Comparison of ENCODE assay signal across 7 cellular contexts in genomic region chr15:80251505-80252280, GRCh38. TPM values are rescaled to one million over a fixed set of nuclear protein-coding genes. Genes with fewer than 3 reads are reported as not detected.
DNase-seq lines count a peak whose midpoint lies in the region; ATAC-seq, FAIRE-seq and TF ChIP-seq lines count a peak whose summit lies in the region.

CTXND1 (minus strand) TSS chr15:80252213; CDS start chr15:80201949, 50,264 bp downstream.

- H3K9ac ChIP-seq in keratinocyte (ENCODE audit: control insufficient read depth, extremely low read depth, insufficient read depth, low read length) = no peak within 1 kb of the TSS

- H3K27me3 ChIP-seq in adrenal gland = peaks cover 47% of the 10 kb centered on the region
- H3K27me3 ChIP-seq in keratinocyte (ENCODE audit: control insufficient read depth, extremely low read depth, insufficient read depth, low read length) = peaks cover 44% of the 10 kb centered on the region

- H3K27me3 Mint-ChIP-seq in stimulated activated naive B cell treated with anti-CD40 and anti-IgM and Interleukin-4, amounts not matched to agents 10 μg/mL and 1 μg/mL and 100 μg/mL, for 72 hours = peaks cover 55 to 77% of the 10 kb centered on the region in 2 donors

- POLR2A ChIA-PET in HEK293T (lab: Yijun Ruan, JAX) = no interaction called here

- intact Hi-C loops in adrenal gland (cut with DNase I) = no loop called here

- DNase-seq in HEK293T (ENCODE audit: extremely low spot score) (peak; percentile 48), adrenal gland (peak in 2 of 7 donors; percentile 22 to 30), keratinocyte (ENCODE audit: low read depth, low spot score) (no peak), HUDEP-2 (lab: John Stamatoyannopoulos, UW; ENCODE audit: unreplicated experiment in 76 of 76) (no peak), DMS79 (lab: John Stamatoyannopoulos, UW) (no peak)
- DNase-seq in stimulated activated naive B cell treated with anti-CD40 and anti-IgM and Interleukin-4, amounts not matched to agents 10 μg/mL and 1 μg/mL and 100 μg/mL, for 72 hours = no peak

- no peaks in the 10 kb centered on the region for H3K9me1 ChIP-seq in keratinocyte (ENCODE audit: control insufficient read depth, extremely low read depth, insufficient read depth, low read length)

- no peaks in the 10 kb centered on the region for H3K9me3 ChIP-seq in adrenal gland (replicated peaks in 1 of 3)
- no peaks in the 10 kb centered on the region for H3K9me3 ChIP-seq in keratinocyte (ENCODE audit: control insufficient read depth, low read depth, low read length)

- peak in 1 of 2 donors; percentile 22 for TF ChIP-seq POLR2A in adrenal gland (IDR thresholded peaks at IDR 0.05)

- TF ChIP-seq CTCF in adrenal gland (IDR thresholded peaks at IDR 0.05) = no peak
- no peak for TF ChIP-seq CTCF in keratinocyte (optimal IDR thresholded peaks at IDR 0.05 in 1 of 3, IDR thresholded peaks at IDR 0.05 in 1 of 3, conservative IDR thresholded peaks at IDR 0.05 in 1 of 3; ENCODE audit: extremely low read depth in 1 of 3, insufficient read depth in 2 of 3, low read length in 3 of 3)

- peak within 1 kb of the TSS; percentile 61 to 63 for H3K4me3 Mint-ChIP-seq in stimulated activated naive B cell treated with anti-CD40 and anti-IgM and Interleukin-4, amounts not matched to agents 10 μg/mL and 1 μg/mL and 100 μg/mL, for 72 hours

- CTCF ChIA-PET in HEK293T (lab: Yijun Ruan, JAX) = no interaction called here

- H3K27ac ChIP-seq in adrenal gland = peak within 1 kb of the TSS in 3 of 5 donors; percentile 64 to 87 (median 76)
- H3K27ac ChIP-seq in keratinocyte (ENCODE audit: control insufficient read depth, insufficient read depth, low read length) = no peak within 1 kb of the TSS

- no peaks in the 10 kb centered on the region for H3K79me2 ChIP-seq in keratinocyte (ENCODE audit: control insufficient read depth, insufficient read depth, low read length)

- H3K4me2 ChIP-seq in keratinocyte (ENCODE audit: control insufficient read depth, extremely low read depth, insufficient read depth, low read depth, low read length) = peak within 1 kb of the TSS; percentile 63

- ATAC-seq in stimulated activated naive B cell treated with anti-CD40 and anti-IgM and Interleukin-4, amounts not matched to agents 10 μg/mL and 1 μg/mL and 100 μg/mL, for 72 hours (replicated peaks) = peak in 1 of 2 donors; percentile 25
- ATAC-seq in GM21576 (IDR thresholded peaks at IDR 0.05; ENCODE audit: unreplicated experiment) = no peak

- dilution Hi-C loops in keratinocyte (cut with MboI; ENCODE audit: extremely low pct_ligation_motif_present, low sequenced_read_pairs) = no loop called here

- H3K4me1 ChIP-seq in adrenal gland (replicated peaks in 1 of 2) (peaks cover 0 to 13% of the 10 kb centered on the region in 2 donors), keratinocyte (ENCODE audit: control insufficient read depth, extremely low read depth, insufficient read depth, low read length) (no peaks in the 10 kb centered on the region)

- no peaks in the 10 kb centered on the region for H3K9me3 Mint-ChIP-seq in stimulated activated naive B cell treated with anti-CD40 and anti-IgM and Interleukin-4, amounts not matched to agents 10 μg/mL and 1 μg/mL and 100 μg/mL, for 72 hours

- no peaks in the 10 kb centered on the region for H3K36me3 ChIP-seq in adrenal gland (replicated peaks in 1 of 2)
- H3K36me3 ChIP-seq in keratinocyte (ENCODE audit: control insufficient read depth in 2 of 2, extremely low read depth in 1 of 2, insufficient read depth in 2 of 2, low read length in 2 of 2) = no peaks in the 10 kb centered on the region

- H4K20me1 ChIP-seq in keratinocyte (ENCODE audit: control insufficient read depth, extremely low read depth, insufficient read depth, low read length) = peaks cover 3% of the 10 kb centered on the region

- peak within 1 kb of the TSS in 2 of 4 donors; percentile 13 to 69 for H3K4me3 ChIP-seq in adrenal gland
- peak within 1 kb of the TSS in 1 of 3 experiments; percentile 17 for H3K4me3 ChIP-seq in keratinocyte (ENCODE audit: control insufficient read depth in 2 of 3, extremely low read depth in 1 of 3, insufficient read depth in 2 of 3, low read depth in 1 of 3, low read length in 3 of 3)

- no peak within 1 kb of the TSS for H3K27ac Mint-ChIP-seq in stimulated activated naive B cell treated with anti-CD40 and anti-IgM and Interleukin-4, amounts not matched to agents 10 μg/mL and 1 μg/mL and 100 μg/mL, for 72 hours

- no peak within 1 kb of the TSS for H2AFZ ChIP-seq in keratinocyte (ENCODE audit: control insufficient read depth, low read length)

- WGBS in adrenal gland, 4 donors = 0 to 2% (median 1%) methylated on average over 7 to 97 of the region's 97 CpGs

- no peak for FAIRE-seq in keratinocyte (lab: Jason Lieb, UNC)

- peaks cover 0 to 2% of the 10 kb centered on the region in 2 donors for H3K4me1 Mint-ChIP-seq in stimulated activated naive B cell treated with anti-CD40 and anti-IgM and Interleukin-4, amounts not matched to agents 10 μg/mL and 1 μg/mL and 100 μg/mL, for 72 hours

- no peaks in the 10 kb centered on the region for H3K36me3 Mint-ChIP-seq in stimulated activated naive B cell treated with anti-CD40 and anti-IgM and Interleukin-4, amounts not matched to agents 10 μg/mL and 1 μg/mL and 100 μg/mL, for 72 hours

TF ChIP-seq in HEK293T, 16 proteins besides CTCF, POLR2A, EP300 and RAD21:
- no peak for TF ChIP-seq HDGF (IDR thresholded peaks at IDR 0.05; ENCODE audit: borderline replicate concordance)
- no peak for TF ChIP-seq TARDBP (IDR thresholded peaks at IDR 0.05)
- TF ChIP-seq SP1 (IDR thresholded peaks at IDR 0.05) = no peak
- TF ChIP-seq FOXK2 (IDR thresholded peaks at IDR 0.05) = no peak
- TF ChIP-seq ELF4 (IDR thresholded peaks at IDR 0.05) = no peak
- TF ChIP-seq ARNT (IDR thresholded peaks at IDR 0.05) = no peak
- no peak for TF ChIP-seq SUZ12 (IDR thresholded peaks at IDR 0.05)
- TF ChIP-seq ZNF384 (IDR thresholded peaks at IDR 0.05) = no peak
- no peak for TF ChIP-seq FOXM1 (IDR thresholded peaks at IDR 0.05; ENCODE audit: borderline replicate concordance)
- TF ChIP-seq NFRKB (IDR thresholded peaks at IDR 0.05) = no peak
- TF ChIP-seq FOXA1 (IDR thresholded peaks at IDR 0.05) = no peak
- TF ChIP-seq L3MBTL2 (conservative IDR thresholded peaks at IDR 0.05) = no peak
- no peak for TF ChIP-seq PKNOX1 (IDR thresholded peaks at IDR 0.05)
- no peak for TF ChIP-seq LEF1 (IDR thresholded peaks at IDR 0.05; ENCODE audit: borderline replicate concordance)
- no peak for TF ChIP-seq CTBP1 (IDR thresholded peaks at IDR 0.05; ENCODE audit: borderline replicate concordance)
- TF ChIP-seq BHLHE40 (IDR thresholded peaks at IDR 0.05; ENCODE audit: borderline replicate concordance) = no peak
TF ChIP-seq in HEK293T: peak in this region for 0.

RNA-seq across cellular contexts. Expression of gene CTXND1, which starts in this region (rescaled TPM):
- 10 to 100 TPM in 1 of 8 donors, 1 to 10 TPM in 7; 2.7 to 13.2 (median 5.4) TPM for total RNA-seq in adrenal gland
- 10 to 100 TPM in 1 of 3 donors, 1 to 10 TPM in 2; 1.6 to 17.4 (median 3.0) TPM for polyA plus RNA-seq in adrenal gland
- not detected in 3 replicates for polyA plus RNA-seq in keratinocyte
- polyA plus RNA-seq in keratinocyte (2011; ENCODE audit: low read depth) = not detected
- polyA plus RNA-seq in keratinocyte (2011; cell fraction: cytosol; rRNA removed) = not detected in 2 replicates
- not detected in 2 replicates for polyA plus RNA-seq in keratinocyte (2011; cell fraction: nucleus; rRNA removed)
- polyA plus RNA-seq in keratinocyte (2012; ENCODE audit: low replicate concordance) = 0.06 TPM in 1 of 2 replicates, not detected in the other
- polyA minus RNA-seq in keratinocyte = not detected in 3 replicates
- polyA minus RNA-seq in keratinocyte (2011; cell fraction: cytosol; rRNA and poly(A)+ RNA removed) = not detected
- not detected in 2 replicates for polyA minus RNA-seq in keratinocyte (2011; cell fraction: nucleus; rRNA and poly(A)+ RNA removed)
